Comparison of ENCODE assay signal across 24 cellular contexts in the genomic region with DNA sequence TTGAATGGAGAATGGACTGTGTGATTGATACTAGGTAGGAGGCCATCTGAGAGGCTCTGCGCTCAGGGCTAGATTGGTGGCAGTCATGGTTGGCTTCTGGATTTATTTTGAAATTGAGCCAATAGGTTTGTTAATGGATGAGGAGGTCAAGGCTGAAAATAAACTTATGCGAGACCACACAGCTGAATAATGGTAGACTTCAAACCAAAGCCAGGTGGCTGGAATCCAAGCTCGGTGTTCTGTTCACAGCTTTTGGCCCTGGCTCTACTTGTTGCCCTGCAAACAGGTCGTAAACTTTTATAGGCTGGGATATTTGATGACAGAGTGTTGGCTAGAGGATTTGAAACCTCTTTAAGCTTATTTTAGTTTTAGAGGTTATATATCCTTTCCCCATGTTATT.
A peak's percentile ranks its signal among the peaks of the same experiment; 100 is the strongest.
DNase-seq lines count a peak whose midpoint lies in the region; ATAC-seq, FAIRE-seq and TF ChIP-seq lines count a peak whose summit lies in the region.
"Had no signal": no experiment of that assay in that cellular context is flagged by ENCODE, and none has a peak within 500 bp of the region (broad histone marks: within the 10 kb centered on the region; RNA-seq: fewer than 3 reads in every experiment).

No MANE protein-coding gene starts in this region.

- H3K4me1 Mint-ChIP-seq in astrocyte (ENCODE audit: low read depth, unreplicated experiment): no peaks in the 10 kb centered on the region
- no peaks in the 10 kb centered on the region for H3K4me1 Mint-ChIP-seq in activated T-helper 2 cell treated with anti-CD3 and anti-CD28 coated beads, Interferon-gamma antibody, Interleukin-2, Interleukin-4, amounts not matched to agents 10 μg/mL and 5 μg/mL and 100 μg/mL, durations not matched to agents 14 hours and 24 hours and 36 hours (ENCODE audit: low read depth)
- H3K4me1 Mint-ChIP-seq: CD4-positive, CD25-positive, alpha-beta regulatory T cell had no signal

- POLR2A ChIA-PET in OCI-LY7 (lab: Charles Lee): no interaction called here

- H3K9ac ChIP-seq in astrocyte (ENCODE audit: low read length): no peak overlapping the region

- CTCF ChIA-PET in OCI-LY7 (lab: Charles Lee; ENCODE audit: unreplicated experiment): interaction anchor here (0.7 kb wide), 1 partner anchor 315 kb away, joined by 4 read pairs; no protein-coding TSS in a partner anchor

- no peaks in the 10 kb centered on the region for H3K27me3 ChIP-seq in right atrium auricular region
- H3K27me3 ChIP-seq in astrocyte (ENCODE audit: insufficient read depth, low read length): no peaks in the 10 kb centered on the region
- H3K27me3 ChIP-seq in uterus: no peaks in the 10 kb centered on the region
- H3K27me3 ChIP-seq: brain microvascular endothelial cell, ovary, vagina had no signal

- ATAC-seq in Right ventricle myocardium inferior: peak; percentile 82
- ATAC-seq: HepG2, mucosa of descending colon, Panc1, SK-N-SH treated with all-trans-retinoic acid at 6 μM for 48 hours had no signal

- H3K9me3 ChIP-seq in right atrium auricular region: no peaks in the 10 kb centered on the region
- H3K9me3 ChIP-seq in astrocyte (ENCODE audit: insufficient read depth, low read depth, low read length): no peaks in the 10 kb centered on the region
- H3K9me3 ChIP-seq in uterus: no peaks in the 10 kb centered on the region
- no peaks in the 10 kb centered on the region for H3K9me3 ChIP-seq in OCI-LY7 (ENCODE audit: low read length)
- H3K9me3 ChIP-seq: mucosa of descending colon, ovary, vagina had no signal

- H3K27ac Mint-ChIP-seq in astrocyte (ENCODE audit: unreplicated experiment): no peak overlapping the region
- H3K27ac Mint-ChIP-seq in activated T-helper 2 cell treated with anti-CD3 and anti-CD28 coated beads, Interferon-gamma antibody, Interleukin-2, Interleukin-4, amounts not matched to agents 10 μg/mL and 5 μg/mL and 100 μg/mL, durations not matched to agents 14 hours and 24 hours and 36 hours: no peak overlapping the region
- H3K27ac Mint-ChIP-seq: CD4-positive, CD25-positive, alpha-beta regulatory T cell; dendritic cell treated with granulocyte-macrophage colony-stimulating factor and Interleukin-4, amounts not matched to agents 40 ng/mL and 50 ng/mL, for 4 days had no signal

- H3K27ac ChIP-seq in right atrium auricular region (peak overlapping the region in 1 of 2 donors; percentile 8), astrocyte (ENCODE audit: low read depth, low read length) (no peak overlapping the region), uterus (peak overlapping the region; percentile 73 to 81), OCI-LY7 (ENCODE audit: low read depth, low read length, poor library complexity, severe bottlenecking) (no peak overlapping the region)
- H3K27ac ChIP-seq: brain microvascular endothelial cell, epithelial cell of prostate, ovary, vagina had no signal

- H3K27me3 Mint-ChIP-seq in astrocyte (ENCODE audit: low read depth, unreplicated experiment): no peaks in the 10 kb centered on the region
- no peaks in the 10 kb centered on the region for H3K27me3 Mint-ChIP-seq in activated T-helper 2 cell treated with anti-CD3 and anti-CD28 coated beads, Interferon-gamma antibody, Interleukin-2, Interleukin-4, amounts not matched to agents 10 μg/mL and 5 μg/mL and 100 μg/mL, durations not matched to agents 14 hours and 24 hours and 36 hours (ENCODE audit: low read depth)
- H3K27me3 Mint-ChIP-seq: CD4-positive, CD25-positive, alpha-beta regulatory T cell; dendritic cell treated with granulocyte-macrophage colony-stimulating factor and Interleukin-4, amounts not matched to agents 40 ng/mL and 50 ng/mL, for 4 days had no signal

- H3K36me3 ChIP-seq in right atrium auricular region (no peaks in the 10 kb centered on the region), astrocyte (ENCODE audit: insufficient read depth, low read length) (no peaks in the 10 kb centered on the region), uterus (no peaks in the 10 kb centered on the region), OCI-LY7 (ENCODE audit: insufficient read depth, low read length) (no peaks in the 10 kb centered on the region)
- H3K36me3 ChIP-seq: brain microvascular endothelial cell, ovary, vagina had no signal

- H2AFZ ChIP-seq in astrocyte (ENCODE audit: low read depth, low read length): no peak overlapping the region
- H2AFZ ChIP-seq in OCI-LY7 (ENCODE audit: low read length): no peak overlapping the region

- no peak for FAIRE-seq in astrocyte (lab: Jason Lieb, UNC)
- FAIRE-seq: HepG2, islet of Langerhans had no signal

- no peaks in the 10 kb centered on the region for H3K36me3 Mint-ChIP-seq in astrocyte (ENCODE audit: low read depth, unreplicated experiment)
- H3K36me3 Mint-ChIP-seq in activated T-helper 2 cell treated with anti-CD3 and anti-CD28 coated beads, Interferon-gamma antibody, Interleukin-2, Interleukin-4, amounts not matched to agents 10 μg/mL and 5 μg/mL and 100 μg/mL, durations not matched to agents 14 hours and 24 hours and 36 hours (ENCODE audit: low read depth): no peaks in the 10 kb centered on the region
- H3K36me3 Mint-ChIP-seq: CD4-positive, CD25-positive, alpha-beta regulatory T cell had no signal

- no peaks in the 10 kb centered on the region for H3K9me2 ChIP-seq in OCI-LY7 (ENCODE audit: insufficient read depth, low read length)

- H3K4me3 ChIP-seq in right atrium auricular region (no peak overlapping the region), astrocyte (ENCODE audit: insufficient read depth, low read depth, low read length) (no peak overlapping the region), uterus (no peak overlapping the region), OCI-LY7 (ENCODE audit: low read depth, low read length, poor library complexity, severe bottlenecking) (no peak overlapping the region)
- H3K4me3 ChIP-seq: mucosa of descending colon, ovary, vagina had no signal

- TF ChIP-seq CTCF in right atrium auricular region (IDR thresholded peaks at IDR 0.05) (no peak), astrocyte (IDR thresholded peaks at IDR 0.05; ENCODE audit: insufficient read depth, low read depth, low read length) (no peak), uterus (IDR thresholded peaks at IDR 0.05) (no peak), OCI-LY7 (conservative IDR thresholded peaks at IDR 0.05; ENCODE audit: low read length) (no peak)

- DNase-seq in Right ventricle myocardium inferior (ENCODE audit: missing footprints) (no peak), right atrium auricular region (ENCODE audit: low spot score) (no peak), astrocyte (ENCODE audit: low read depth) (peak; percentile 23), kidney glomerular epithelial cell (lab: John Stamatoyannopoulos, UW) (peak; percentile 47), uterus (peak; percentile 64 to 84), RKO (ENCODE audit: low spot score) (no peak), OCI-LY7 (ENCODE audit: low spot score) (no peak)
- no peak for DNase-seq in activated T-helper 2 cell treated with anti-CD3 and anti-CD28 coated beads, Interferon-gamma antibody, Interleukin-2, Interleukin-4, amounts not matched to agents 10 μg/mL and 5 μg/mL and 100 μg/mL, durations not matched to agents 14 hours and 24 hours and 36 hours (ENCODE audit: low spot score)
- DNase-seq: activated CD4-positive, alpha-beta T cell treated with anti-CD3 and anti-CD28 coated beads for 4 hours; activated naive CD4-positive, alpha-beta T cell treated with anti-CD3 and anti-CD28 coated beads, Interleukin-2, amount 50 U/mL, for 16 hours; brain microvascular endothelial cell; CD4-positive, CD25-positive, alpha-beta regulatory T cell; MV-4-11; NCI-H510A; ovary; stimulated activated naive CD4-positive, alpha-beta T cell had no signal

- H3K4me2 ChIP-seq in astrocyte (ENCODE audit: low read length) (no peak overlapping the region), OCI-LY7 (ENCODE audit: low read length) (no peak overlapping the region)

- H3K9me3 Mint-ChIP-seq in astrocyte (ENCODE audit: unreplicated experiment): no peaks in the 10 kb centered on the region
- peaks cover 4% of the 10 kb centered on the region for H3K9me3 Mint-ChIP-seq in activated T-helper 2 cell treated with anti-CD3 and anti-CD28 coated beads, Interferon-gamma antibody, Interleukin-2, Interleukin-4, amounts not matched to agents 10 μg/mL and 5 μg/mL and 100 μg/mL, durations not matched to agents 14 hours and 24 hours and 36 hours
- H3K9me3 Mint-ChIP-seq: dendritic cell treated with granulocyte-macrophage colony-stimulating factor and Interleukin-4, amounts not matched to agents 40 ng/mL and 50 ng/mL, for 4 days had no signal

- H3K4me1 ChIP-seq in right atrium auricular region (peaks cover 0 to 8% of the 10 kb centered on the region in 2 donors), astrocyte (ENCODE audit: insufficient read depth, low read length) (peaks cover 12% of the 10 kb centered on the region), uterus (no peaks in the 10 kb centered on the region), OCI-LY7 (ENCODE audit: insufficient read depth, low read length, poor library complexity, severe bottlenecking) (no peaks in the 10 kb centered on the region)

- BruUV-seq in OCI-LY7 (replicated peaks; lab: Mats Ljungman, UMichigan): no TSS peak

- no peaks in the 10 kb centered on the region for H3K79me2 ChIP-seq in astrocyte (ENCODE audit: insufficient read depth, low read length)
- H3K79me2 ChIP-seq in OCI-LY7 (ENCODE audit: insufficient read depth, low read depth, low read length): no peaks in the 10 kb centered on the region

- H3K4me3 Mint-ChIP-seq in astrocyte (ENCODE audit: unreplicated experiment): no peak overlapping the region
- no peak overlapping the region for H3K4me3 Mint-ChIP-seq in activated T-helper 2 cell treated with anti-CD3 and anti-CD28 coated beads, Interferon-gamma antibody, Interleukin-2, Interleukin-4, amounts not matched to agents 10 μg/mL and 5 μg/mL and 100 μg/mL, durations not matched to agents 14 hours and 24 hours and 36 hours (ENCODE audit: low read depth)
- H3K4me3 Mint-ChIP-seq: CD4-positive, CD25-positive, alpha-beta regulatory T cell; dendritic cell treated with granulocyte-macrophage colony-stimulating factor and Interleukin-4, amounts not matched to agents 40 ng/mL and 50 ng/mL, for 4 days had no signal

- no peak for TF ChIP-seq POLR2A in uterus (IDR thresholded peaks at IDR 0.05)

- H4K20me1 ChIP-seq in astrocyte (ENCODE audit: insufficient read depth, low read length) (no peaks in the 10 kb centered on the region), OCI-LY7 (ENCODE audit: insufficient read depth, low read length) (no peaks in the 10 kb centered on the region)

- intact Hi-C loops in Right ventricle myocardium inferior (cut with DNase I) (loop anchor here (2.0 kb wide), 1 partner anchor 20 kb away; no protein-coding TSS in a partner anchor), uterus (cut with DNase I; ENCODE audit: low total_unique reads) (no loop called here), OCI-LY7 (cut with micrococcal nuclease; ENCODE audit: unreplicated experiment) (no loop called here)
- intact Hi-C loops in activated T-helper 2 cell treated with anti-CD3 and anti-CD28 coated beads, Interferon-gamma antibody, Interleukin-2, Interleukin-4, amounts not matched to agents 10 μg/mL and 5 μg/mL and 100 μg/mL, durations not matched to agents 14 hours and 24 hours and 36 hours (cut with micrococcal nuclease): no loop called here

Comparison
In these comparisons a context has a peak if more than half of its experiments do, and no peak if none do; other contexts are left out.
1. DNase-seq: peak in astrocyte (single experiment), kidney glomerular epithelial cell (single experiment) and uterus (2 of 2); none in Right ventricle myocardium inferior (single experiment), right atrium auricular region (single experiment), RKO (single experiment), OCI-LY7 (single experiment) and activated T-helper 2 cell treated with anti-CD3 and anti-CD28 coated beads, Interferon-gamma antibody, Interleukin-2, Interleukin-4, amounts not matched to agents 10 μg/mL and 5 μg/mL and 100 μg/mL, durations not matched to agents 14 hours and 24 hours and 36 hours (single experiment).
2. H3K27ac ChIP-seq: peak in uterus (2 of 2); none in astrocyte (single experiment) and OCI-LY7 (single experiment).